Comparison of ENCODE assay signal across 38 cellular contexts in the genomic region with DNA sequence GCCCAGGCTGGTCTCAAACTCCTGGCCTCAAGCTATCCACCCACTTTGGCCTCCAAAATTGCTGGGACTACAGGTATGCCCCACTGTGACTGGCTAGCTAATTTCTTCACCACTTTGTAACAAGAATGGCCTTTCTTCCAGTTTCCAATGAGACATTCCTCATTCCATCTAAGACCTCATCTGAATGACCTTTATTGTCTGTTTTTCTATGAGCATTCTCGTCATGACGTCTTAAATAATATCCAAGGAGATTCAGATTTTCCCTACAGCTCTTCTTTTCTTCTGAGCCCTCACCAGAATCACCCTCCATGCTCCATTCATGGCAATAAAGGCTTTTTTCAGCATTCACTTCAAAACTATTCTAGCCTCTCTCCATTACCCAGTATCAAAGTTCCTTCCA. TPM values are rescaled to one million over a fixed set of nuclear protein-coding genes. Genes with fewer than 3 reads are reported as not detected.
"Had no signal": no experiment of that assay in that cellular context is flagged by ENCODE, and none has a peak within 500 bp of the region (broad histone marks: within the 10 kb centered on the region; RNA-seq: fewer than 3 reads in every experiment).

No MANE protein-coding gene starts in this region.

- H3K27me3 ChIP-seq: adrenal gland, ascending aorta, body of pancreas, brain microvascular endothelial cell, breast epithelium, cardiac muscle cell had no signal

- H3K36me3 ChIP-seq: adrenal gland, ascending aorta, brain microvascular endothelial cell, breast epithelium, cardiac muscle cell had no signal

- H3K27me3 Mint-ChIP-seq: activated naive CD4-positive, alpha-beta T cell treated with anti-CD3 and anti-CD28 coated beads, Interleukin-2, amount 10 ng/mL, durations not matched to agents 7 days and 5 days; activated naive CD8-positive, alpha-beta T cell treated with anti-CD3 and anti-CD28 coated beads, Interleukin-2, amount 10 ng/mL, durations not matched to agents 7 days and 5 days had no signal

- H3K27ac Mint-ChIP-seq: activated naive CD4-positive, alpha-beta T cell treated with anti-CD3 and anti-CD28 coated beads for 36 hours; activated naive CD4-positive, alpha-beta T cell treated with anti-CD3 and anti-CD28 coated beads, Interleukin-2, amount 10 ng/mL, durations not matched to agents 7 days and 5 days; activated naive CD4-positive, alpha-beta T cell treated with anti-CD3 and anti-CD28 coated beads, Interleukin-2, amount 50 U/mL, for 24 hours; activated naive CD4-positive, alpha-beta T cell treated with anti-CD3 and anti-CD28 coated beads, Interleukin-2, amount 50 U/mL, for 72 hours; activated naive CD8-positive, alpha-beta T cell; activated naive CD8-positive, alpha-beta T cell treated with anti-CD3 and anti-CD28 coated beads for 36 hours; activated naive CD8-positive, alpha-beta T cell treated with anti-CD3 and anti-CD28 coated beads, Interleukin-2, amount 10 ng/mL, durations not matched to agents 7 days and 5 days; activated naive CD8-positive, alpha-beta T cell treated with anti-CD3 and anti-CD28 coated beads, Interleukin-2, amount 50 U/mL, for 24 hours; activated T-cell treated with anti-CD3 and anti-CD28 coated beads, Interleukin-2, amount 50 U/mL, for 24 hours; activated T-cell treated with anti-CD3 and anti-CD28 coated beads, Interleukin-2, amount 50 U/mL, for 72 hours; activated T-helper 1 cell treated with anti-CD3 and anti-CD28 coated beads, Interleukin-12 subunit alpha, Interleukin-12 subunit beta, Interleukin-2, Interleukin-4 antibody, amounts not matched to agents 30 ng/mL and 10 ng/mL and 1 ng/mL, durations not matched to agents 14 hours and 24 hours and 36 hours; activated T-helper 17 cell treated with anti-CD3 and anti-CD28 coated beads, Interleukin-2, amount 50 U/mL, for 72 hours; activated T-helper 2 cell treated with anti-CD3 and anti-CD28 coated beads, Interferon-gamma antibody, Interleukin-2, Interleukin-4, amounts not matched to agents 10 μg/mL and 5 μg/mL and 100 μg/mL, durations not matched to agents 14 hours and 24 hours and 36 hours; brain had no signal

- H3K36me3 Mint-ChIP-seq: activated naive CD4-positive, alpha-beta T cell treated with anti-CD3 and anti-CD28 coated beads, Interleukin-2, amount 10 ng/mL, durations not matched to agents 7 days and 5 days; activated naive CD4-positive, alpha-beta T cell treated with anti-CD3 and anti-CD28 coated beads, Interleukin-2, amount 50 U/mL, for 24 hours; activated naive CD4-positive, alpha-beta T cell treated with anti-CD3 and anti-CD28 coated beads, Interleukin-2, amount 50 U/mL, for 72 hours; activated naive CD8-positive, alpha-beta T cell; activated naive CD8-positive, alpha-beta T cell treated with anti-CD3 and anti-CD28 coated beads for 36 hours; activated naive CD8-positive, alpha-beta T cell treated with anti-CD3 and anti-CD28 coated beads, Interleukin-2, amount 10 ng/mL, durations not matched to agents 7 days and 5 days; brain had no signal

- H3K4me3 Mint-ChIP-seq: activated naive CD4-positive, alpha-beta T cell treated with anti-CD3 and anti-CD28 coated beads for 36 hours; activated naive CD4-positive, alpha-beta T cell treated with anti-CD3 and anti-CD28 coated beads, Interleukin-2, amount 10 ng/mL, durations not matched to agents 7 days and 5 days; activated naive CD4-positive, alpha-beta T cell treated with anti-CD3 and anti-CD28 coated beads, Interleukin-2, amount 50 U/mL, for 24 hours; activated naive CD8-positive, alpha-beta T cell; activated naive CD8-positive, alpha-beta T cell treated with anti-CD3 and anti-CD28 coated beads for 36 hours; activated naive CD8-positive, alpha-beta T cell treated with anti-CD3 and anti-CD28 coated beads, Interleukin-2, amount 10 ng/mL, durations not matched to agents 7 days and 5 days; activated naive CD8-positive, alpha-beta T cell treated with anti-CD3 and anti-CD28 coated beads, Interleukin-2, amount 50 U/mL, for 24 hours; activated T-cell treated with anti-CD3 and anti-CD28 coated beads, Interleukin-2, amount 50 U/mL, for 24 hours; activated T-cell treated with anti-CD3 and anti-CD28 coated beads, Interleukin-2, amount 50 U/mL, for 4 hours; activated T-cell treated with anti-CD3 and anti-CD28 coated beads, Interleukin-2, amount 50 U/mL, for 72 hours; activated T-helper 1 cell treated with anti-CD3 and anti-CD28 coated beads, Interleukin-12 subunit alpha, Interleukin-12 subunit beta, Interleukin-2, Interleukin-4 antibody, amounts not matched to agents 30 ng/mL and 10 ng/mL and 1 ng/mL, durations not matched to agents 14 hours and 24 hours and 36 hours; activated T-helper 17 cell treated with anti-CD3 and anti-CD28 coated beads, Interleukin-2, amount 50 U/mL, for 72 hours; brain; central memory CD8-positive, alpha-beta T cell had no signal

- DNase-seq: activated effector memory CD4-positive, alpha-beta T cell treated with anti-CD3 and anti-CD28 coated beads, Interleukin-2, amount 50 U/mL, for 16 hours; activated effector memory CD4-positive, alpha-beta T cell treated with Interleukin-2 at 50 U/mL for 16 hours; activated gamma-delta T cell; activated gamma-delta T cell treated with Interleukin-2 at 50 U/mL for 16 hours; activated naive CD4-positive, alpha-beta T cell; activated naive CD4-positive, alpha-beta T cell treated with anti-CD3 and anti-CD28 coated beads for 36 hours; activated naive CD4-positive, alpha-beta T cell treated with anti-CD3 and anti-CD28 coated beads, Interleukin-2, amount 10 ng/mL, durations not matched to agents 7 days and 5 days; activated naive CD4-positive, alpha-beta T cell treated with anti-CD3 and anti-CD28 coated beads, Interleukin-2, amount 50 U/mL, for 16 hours; activated naive CD4-positive, alpha-beta T cell treated with Interleukin-2 at 50 U/mL for 16 hours; activated naive CD8-positive, alpha-beta T cell treated with anti-CD3 and anti-CD28 coated beads for 36 hours; activated naive CD8-positive, alpha-beta T cell treated with anti-CD3 and anti-CD28 coated beads, Interleukin-2, amount 10 ng/mL, durations not matched to agents 7 days and 5 days; activated naive CD8-positive, alpha-beta T cell treated with anti-CD3 and anti-CD28 coated beads, Interleukin-2, amount 50 U/mL, for 24 hours; activated T-cell treated with anti-CD3 and anti-CD28 coated beads, Interleukin-2, amount 50 U/mL, for 1 hour; activated T-cell treated with anti-CD3 and anti-CD28 coated beads, Interleukin-2, amount 50 U/mL, for 24 hours; activated T-cell treated with anti-CD3 and anti-CD28 coated beads, Interleukin-2, amount 50 U/mL, for 4 hours; activated T-cell treated with anti-CD3 and anti-CD28 coated beads, Interleukin-2, amount 50 U/mL, for 48 hours; activated T-cell treated with anti-CD3 and anti-CD28 coated beads, Interleukin-2, amount 50 U/mL, for 72 hours; adrenal gland; amniotic stem cell; amygdala; anterior cingulate cortex; aorta; body of pancreas; brain microvascular endothelial cell; caudate nucleus; central memory CD4-positive, alpha-beta T cell; cerebellar nuclear complex had no signal

- H3K9me3 Mint-ChIP-seq: activated naive CD4-positive, alpha-beta T cell treated with anti-CD3 and anti-CD28 coated beads for 36 hours; activated naive CD4-positive, alpha-beta T cell treated with anti-CD3 and anti-CD28 coated beads, Interleukin-2, amount 10 ng/mL, durations not matched to agents 7 days and 5 days; activated naive CD4-positive, alpha-beta T cell treated with anti-CD3 and anti-CD28 coated beads, Interleukin-2, amount 50 U/mL, for 24 hours; activated naive CD8-positive, alpha-beta T cell treated with anti-CD3 and anti-CD28 coated beads for 36 hours; activated naive CD8-positive, alpha-beta T cell treated with anti-CD3 and anti-CD28 coated beads, Interleukin-2, amount 10 ng/mL, durations not matched to agents 7 days and 5 days; activated naive CD8-positive, alpha-beta T cell treated with anti-CD3 and anti-CD28 coated beads, Interleukin-2, amount 50 U/mL, for 24 hours; activated T-cell treated with anti-CD3 and anti-CD28 coated beads, Interleukin-2, amount 50 U/mL, for 24 hours; activated T-cell treated with anti-CD3 and anti-CD28 coated beads, Interleukin-2, amount 50 U/mL, for 4 hours; activated T-cell treated with anti-CD3 and anti-CD28 coated beads, Interleukin-2, amount 50 U/mL, for 72 hours; activated T-helper 1 cell treated with anti-CD3 and anti-CD28 coated beads, Interleukin-12 subunit alpha, Interleukin-12 subunit beta, Interleukin-2, Interleukin-4 antibody, amounts not matched to agents 30 ng/mL and 10 ng/mL and 1 ng/mL, durations not matched to agents 14 hours and 24 hours and 36 hours; activated T-helper 17 cell treated with anti-CD3 and anti-CD28 coated beads, Interleukin-2, amount 50 U/mL, for 72 hours; activated T-helper 2 cell treated with anti-CD3 and anti-CD28 coated beads, Interferon-gamma antibody, Interleukin-2, Interleukin-4, amounts not matched to agents 10 μg/mL and 5 μg/mL and 100 μg/mL, durations not matched to agents 14 hours and 24 hours and 36 hours; central memory CD8-positive, alpha-beta T cell had no signal

- H3K4me3 ChIP-seq: adrenal gland, ascending aorta, body of pancreas, breast epithelium, cardiac muscle cell had no signal

- H3K4me1 Mint-ChIP-seq: activated naive CD4-positive, alpha-beta T cell treated with anti-CD3 and anti-CD28 coated beads, Interleukin-2, amount 10 ng/mL, durations not matched to agents 7 days and 5 days; activated naive CD4-positive, alpha-beta T cell treated with anti-CD3 and anti-CD28 coated beads, Interleukin-2, amount 50 U/mL, for 24 hours; activated naive CD8-positive, alpha-beta T cell treated with anti-CD3 and anti-CD28 coated beads for 36 hours; activated naive CD8-positive, alpha-beta T cell treated with anti-CD3 and anti-CD28 coated beads, Interleukin-2, amount 10 ng/mL, durations not matched to agents 7 days and 5 days; activated naive CD8-positive, alpha-beta T cell treated with anti-CD3 and anti-CD28 coated beads, Interleukin-2, amount 50 U/mL, for 24 hours; activated T-helper 17 cell treated with anti-CD3 and anti-CD28 coated beads, Interleukin-2, amount 50 U/mL, for 72 hours; central memory CD8-positive, alpha-beta T cell had no signal

- H3K27ac ChIP-seq: adrenal gland, ascending aorta, body of pancreas, brain microvascular endothelial cell, breast epithelium, cardiac muscle cell had no signal

- H3K4me1 ChIP-seq: ascending aorta, breast epithelium had no signal

- H3K9me3 ChIP-seq: adrenal gland, ascending aorta, body of pancreas, breast epithelium had no signal

RNA-seq across cellular contexts. Expression of a gene that starts 30.2 kb away (rescaled TPM):
- total RNA-seq: activated naive CD4-positive, alpha-beta T cell treated with anti-CD3 and anti-CD28 coated beads for 36 hours; activated naive CD4-positive, alpha-beta T cell treated with anti-CD3 and anti-CD28 coated beads, Interleukin-2, amount 50 U/mL, for 72 hours; activated naive CD8-positive, alpha-beta T cell treated with anti-CD3 and anti-CD28 coated beads for 36 hours; activated naive CD8-positive, alpha-beta T cell treated with anti-CD3 and anti-CD28 coated beads, Interleukin-2, amount 10 ng/mL, durations not matched to agents 7 days and 5 days; activated T-cell treated with anti-CD3 and anti-CD28 coated beads, Interleukin-2, amount 50 U/mL, for 4 hours; activated T-cell treated with anti-CD3 and anti-CD28 coated beads, Interleukin-2, amount 50 U/mL, for 72 hours; activated T-helper 1 cell treated with anti-CD3 and anti-CD28 coated beads, Interleukin-12 subunit alpha, Interleukin-12 subunit beta, Interleukin-2, Interleukin-4 antibody, amounts not matched to agents 30 ng/mL and 10 ng/mL and 1 ng/mL, durations not matched to agents 14 hours and 24 hours and 36 hours; activated T-helper 17 cell treated with anti-CD3 and anti-CD28 coated beads, Interleukin-2, amount 50 U/mL, for 72 hours; activated T-helper 2 cell treated with anti-CD3 and anti-CD28 coated beads, Interferon-gamma antibody, Interleukin-2, Interleukin-4, amounts not matched to agents 10 μg/mL and 5 μg/mL and 100 μg/mL, durations not matched to agents 14 hours and 24 hours and 36 hours had no signal
